ENCODE assay signal across 8 cellular contexts in the genomic region with DNA sequence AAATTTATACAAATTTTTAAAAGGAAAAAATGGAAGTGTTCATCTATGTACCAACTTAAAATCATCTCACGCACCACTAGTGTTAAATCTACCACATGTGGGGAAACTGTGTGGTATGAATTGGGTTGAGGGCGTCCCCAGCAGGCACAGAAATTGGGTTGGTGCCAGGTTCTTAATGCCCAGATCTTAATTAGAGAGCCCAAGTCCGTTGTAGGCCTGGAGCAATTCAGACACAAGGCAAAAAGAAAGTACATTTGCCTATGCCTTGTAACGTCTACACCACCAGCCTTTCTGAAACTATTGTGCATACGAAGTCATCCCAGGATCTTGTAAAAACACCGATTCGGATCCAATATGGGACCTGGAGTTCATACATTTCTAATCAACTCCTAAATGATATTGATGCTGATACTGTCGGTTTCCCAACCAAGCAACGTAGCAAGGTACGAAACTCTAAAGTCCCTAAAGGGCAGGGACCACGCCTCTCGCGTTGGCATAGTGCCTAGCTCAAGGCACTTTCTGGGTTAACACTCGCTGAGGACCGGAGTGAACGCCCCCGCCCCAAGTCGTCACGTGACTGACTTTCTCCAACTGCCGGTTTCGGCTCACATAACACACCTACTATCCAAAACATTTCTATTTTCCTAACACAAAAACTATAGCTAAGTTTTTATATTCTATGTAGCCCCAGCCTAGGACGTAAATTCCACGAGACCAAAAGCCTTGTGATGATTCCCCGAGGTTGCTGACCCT. TPM values are rescaled to one million over a fixed set of nuclear protein-coding genes. Genes with fewer than 3 reads are reported as not detected.
DNase-seq lines count a peak whose midpoint lies in the region; ATAC-seq, FAIRE-seq and TF ChIP-seq lines count a peak whose summit lies in the region.

No MANE protein-coding gene starts in this region.

- no peak for TF ChIP-seq POLR2A in stomach (IDR thresholded peaks at IDR 0.05)

- CTCF ChIA-PET in CD8-positive, alpha-beta T cell (lab: Charles Lee) = interaction anchor here (1.2 to 2.3 kb wide), 3 partner anchors 10 to 236 kb away, joined by 3 to 8 read pairs (median 4); no protein-coding TSS in a partner anchor
- CTCF ChIA-PET in Panc1 (lab: Charles Lee) = no interaction called here

- peak overlapping the region; percentile 93 for H3K27ac ChIP-seq in CD8-positive, alpha-beta T cell (ENCODE audit: low read depth, low read length)
- H3K27ac ChIP-seq in Panc1 (ENCODE audit: low read length) = peak overlapping the region; percentile 100
- H3K27ac ChIP-seq in stomach = peak overlapping the region; percentile 89 to 95 (median 94)

- 1 to 3% (median 2%) methylated on average over 24 of the region's 24 CpGs for WGBS in stomach, 5 donors

- peaks cover 36% of the 10 kb centered on the region for H3K4me1 ChIP-seq in CD8-positive, alpha-beta T cell (ENCODE audit: insufficient read depth, low read length)
- H3K4me1 ChIP-seq in Panc1 (ENCODE audit: control insufficient read depth, insufficient read depth, low read length) = peaks cover 15% of the 10 kb centered on the region
- H3K4me1 ChIP-seq in stomach = peaks cover 30 to 66% (median 58%) of the 10 kb centered on the region in 4 donors

- DNase-seq in CD8-positive, alpha-beta T cell = peak; percentile 46 to 83 (median 68)
- DNase-seq in HTR-8/SVneo (ENCODE audit: insufficient read length, low spot score) (peak; percentile 38), Panc1 (ENCODE audit: low read depth, low spot score) (no peak), fibroblast of peridontal ligament (ENCODE audit: extremely low read depth) (peak; percentile 69), nephron progenitor cell (peak; percentile 60), stomach (peak; percentile 70)

- no peak for TF ChIP-seq EP300 in stomach (IDR thresholded peaks at IDR 0.05)

- H3K36me3 Mint-ChIP-seq in CD8-positive, alpha-beta T cell = peaks cover 39% of the 10 kb centered on the region
- H3K36me3 Mint-ChIP-seq in activated T-helper 17 cell treated with anti-CD3 and anti-CD28 coated beads, Interleukin-2, amount 50 U/mL, for 72 hours (ENCODE audit: low read depth) = peaks cover 37% of the 10 kb centered on the region
- H3K36me3 Mint-ChIP-seq in nephron progenitor cell (ENCODE audit: low read depth) = peaks cover 12% of the 10 kb centered on the region

- H3K4me1 Mint-ChIP-seq in CD8-positive, alpha-beta T cell (ENCODE audit: low read depth) = peaks cover 62% of the 10 kb centered on the region
- H3K4me1 Mint-ChIP-seq in activated T-helper 17 cell treated with anti-CD3 and anti-CD28 coated beads, Interleukin-2, amount 50 U/mL, for 72 hours = peaks cover 14% of the 10 kb centered on the region
- H3K4me1 Mint-ChIP-seq in nephron progenitor cell = peaks cover 30% of the 10 kb centered on the region

- no peaks in the 10 kb centered on the region for H3K27me3 ChIP-seq in CD8-positive, alpha-beta T cell (ENCODE audit: insufficient read depth, low read length)
- H3K27me3 ChIP-seq in Panc1 (ENCODE audit: control insufficient read depth, insufficient read depth, low read length) (no peaks in the 10 kb centered on the region), stomach (no peaks in the 10 kb centered on the region)

- peak overlapping the region; percentile 100 for H3K4me3 Mint-ChIP-seq in CD8-positive, alpha-beta T cell
- peak overlapping the region; percentile 96 for H3K4me3 Mint-ChIP-seq in activated T-helper 17 cell treated with anti-CD3 and anti-CD28 coated beads, Interleukin-2, amount 50 U/mL, for 72 hours
- peak overlapping the region; percentile 99 for H3K4me3 Mint-ChIP-seq in nephron progenitor cell

- BruUV-seq in Panc1 (replicated peaks; lab: Mats Ljungman, UMichigan) = no TSS peak

- in situ Hi-C loops in Panc1 (cut with HindIII; ENCODE audit: low pct_unique_long_range_greater_than_20kb, low sequenced_read_pairs) = no loop called here

- FAIRE-seq in HTR-8/SVneo (lab: Jason Lieb, UNC) = no peak

- no peaks in the 10 kb centered on the region for H3K9me3 ChIP-seq in CD8-positive, alpha-beta T cell (ENCODE audit: low read length)
- H3K9me3 ChIP-seq in Panc1 (ENCODE audit: control insufficient read depth, insufficient read depth, low read depth, low read length) (no peaks in the 10 kb centered on the region), stomach (no peaks in the 10 kb centered on the region)

- peak overlapping the region; percentile 87 for H3K4me3 ChIP-seq in CD8-positive, alpha-beta T cell (ENCODE audit: low read depth, low read length)
- H3K4me3 ChIP-seq in Panc1 (ENCODE audit: low read depth in 2 of 2, low read length in 2 of 2) (peak overlapping the region; percentile 74 to 94), stomach (peak overlapping the region; percentile 72 to 88 (median 83))

- no peak for TF ChIP-seq CTCF in CD8-positive, alpha-beta T cell (IDR thresholded peaks at IDR 0.05)
- no peak for TF ChIP-seq CTCF in Panc1 (IDR thresholded peaks at IDR 0.05)
- no peak for TF ChIP-seq CTCF in nephron progenitor cell (IDR thresholded peaks at IDR 0.05)
- no peak for TF ChIP-seq CTCF in stomach (IDR thresholded peaks at IDR 0.05)

- peak overlapping the region; percentile 98 for H3K27ac Mint-ChIP-seq in CD8-positive, alpha-beta T cell
- H3K27ac Mint-ChIP-seq in activated T-helper 17 cell treated with anti-CD3 and anti-CD28 coated beads, Interleukin-2, amount 50 U/mL, for 72 hours = peak overlapping the region; percentile 98
- peak overlapping the region; percentile 100 for H3K27ac Mint-ChIP-seq in nephron progenitor cell

- ATAC-seq in CD8-positive, alpha-beta T cell = peak; percentile 52
- ATAC-seq in GM19463 (IDR thresholded peaks at IDR 0.05; ENCODE audit: unreplicated experiment) (peak; percentile 20), Panc1 (peak; percentile 67)
- peak; percentile 60 for ATAC-seq in activated T-helper 17 cell treated with anti-CD3 and anti-CD28 coated beads, Interleukin-2, amount 50 U/mL, for 72 hours (replicated peaks)

- H3K9me3 Mint-ChIP-seq in CD8-positive, alpha-beta T cell = no peaks in the 10 kb centered on the region
- no peaks in the 10 kb centered on the region for H3K9me3 Mint-ChIP-seq in activated T-helper 17 cell treated with anti-CD3 and anti-CD28 coated beads, Interleukin-2, amount 50 U/mL, for 72 hours
- H3K9me3 Mint-ChIP-seq in nephron progenitor cell = no peaks in the 10 kb centered on the region

- peaks cover 3% of the 10 kb centered on the region for H3K36me3 ChIP-seq in CD8-positive, alpha-beta T cell (ENCODE audit: insufficient read depth, low read length)
- H3K36me3 ChIP-seq in Panc1 (ENCODE audit: control insufficient read depth, insufficient read depth, low read length) = peaks cover 10% of the 10 kb centered on the region; the same call in 1 of the 2 replicates
- H3K36me3 ChIP-seq in stomach = peaks cover 7 to 15% (median 15%) of the 10 kb centered on the region in 4 donors

- no peaks in the 10 kb centered on the region for H3K27me3 Mint-ChIP-seq in CD8-positive, alpha-beta T cell (ENCODE audit: low read depth)
- no peaks in the 10 kb centered on the region for H3K27me3 Mint-ChIP-seq in activated T-helper 17 cell treated with anti-CD3 and anti-CD28 coated beads, Interleukin-2, amount 50 U/mL, for 72 hours
- peaks cover 14% of the 10 kb centered on the region for H3K27me3 Mint-ChIP-seq in nephron progenitor cell (ENCODE audit: low read depth, poor library complexity)

- POLR2A ChIA-PET in CD8-positive, alpha-beta T cell (lab: Charles Lee) = interaction anchor here (0.6 to 2.4 kb wide), 5 partner anchors 9 to 238 kb away, joined by 3 to 11 read pairs (median 4); no protein-coding TSS in a partner anchor
- POLR2A ChIA-PET in Panc1 (lab: Charles Lee) = interaction anchor here (0.6 to 0.7 kb wide), 2 partner anchors 234 to 398 kb away, joined by 3 to 7 read pairs; no protein-coding TSS in a partner anchor

- intact Hi-C loops in CD8-positive, alpha-beta T cell (cut with DNase I, micrococcal nuclease) = loop anchor here (5.0 to 10.0 kb wide), 9 partner anchors 125 to 1603 kb away; partner anchors contain the start of genes EARS2 (in 1 of the 2), OTOA (in 1 of the 2), UBFD1 (in 1 of the 2) and USP31 (in 1 of the 2)
- intact Hi-C loops in Panc1 (cut with micrococcal nuclease; ENCODE audit: unreplicated experiment) (no loop called here), stomach (cut with DNase I; ENCODE audit: low total_unique reads) (no loop called here)

RNA-seq across cellular contexts. Expression of gene UQCRC2, which starts 0.9 kb away (rescaled TPM):
- total RNA-seq in CD8-positive, alpha-beta T cell = 100 to 1,000 TPM; 177 to 186 TPM
- 248 TPM for total RNA-seq in Panc1 (2021; ENCODE audit: unreplicated experiment)
- polyA plus RNA-seq in Panc1 (2012; ENCODE audit: insufficient read length) = 155 TPM
- 100 to 1,000 TPM; 202 to 322 TPM for total RNA-seq in activated T-helper 17 cell treated with anti-CD3 and anti-CD28 coated beads, Interleukin-2, amount 50 U/mL, for 72 hours
- 100 to 1,000 TPM; 124 to 702 (median 247) TPM for total RNA-seq in stomach
- polyA plus RNA-seq in stomach = 100 to 1,000 TPM; 128 to 165 (median 142) TPM

RNA-seq across cellular contexts. Expression of gene PDZD9, which starts 48.7 kb away (rescaled TPM):
- not detected for total RNA-seq in CD8-positive, alpha-beta T cell
- total RNA-seq in Panc1 (2021; ENCODE audit: unreplicated experiment) = not detected
- not detected for polyA plus RNA-seq in Panc1 (2012; ENCODE audit: insufficient read length)
- total RNA-seq in activated T-helper 17 cell treated with anti-CD3 and anti-CD28 coated beads, Interleukin-2, amount 50 U/mL, for 72 hours = not detected
- not detected for total RNA-seq in stomach
- polyA plus RNA-seq in stomach = not detected

RNA-seq across cellular contexts. Expression of gene MOSMO, which starts 55.7 kb away (rescaled TPM):
- total RNA-seq in CD8-positive, alpha-beta T cell = 1 to 10 TPM; 2.4 TPM
- total RNA-seq in Panc1 (2021; ENCODE audit: unreplicated experiment) = 20.6 TPM
- 14.2 TPM for polyA plus RNA-seq in Panc1 (2012; ENCODE audit: insufficient read length)
- 10 to 100 TPM; 10.9 to 14.2 TPM for total RNA-seq in activated T-helper 17 cell treated with anti-CD3 and anti-CD28 coated beads, Interleukin-2, amount 50 U/mL, for 72 hours
- 10 to 100 TPM in 2 of 5 donors, 1 to 10 TPM in 3; 1.2 to 32.3 (median 9.6) TPM for total RNA-seq in stomach
- 1 to 10 TPM; 6.4 to 8.7 (median 6.7) TPM for polyA plus RNA-seq in stomach

Comparison
In these comparisons a context has a peak if more than half of its experiments do, and no peak if none do; other contexts are left out.
1. intact Hi-C loops: an anchor here in CD8-positive, alpha-beta T cell (5.0 to 10.0 kb wide); none called in Panc1 and stomach.